In the genomic region with DNA sequence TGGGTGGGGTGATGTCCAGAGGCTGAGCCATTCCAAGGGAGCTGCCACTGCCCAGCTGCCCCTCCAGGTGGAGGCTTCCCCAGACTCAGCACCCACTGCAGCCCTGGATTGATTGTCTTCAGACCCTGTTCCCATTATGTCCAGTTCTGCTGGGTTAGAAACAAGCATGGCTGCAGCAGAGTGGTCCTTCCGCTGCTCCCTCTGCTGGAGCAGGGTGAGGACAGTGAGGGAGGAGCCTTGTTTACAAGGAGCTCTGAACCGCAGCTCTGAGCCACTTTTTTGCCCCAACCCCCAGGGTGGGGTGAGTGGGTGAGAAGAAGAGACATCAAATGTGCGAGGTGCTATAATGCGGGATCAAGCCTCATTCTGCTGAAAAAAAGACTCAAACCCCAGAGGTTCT, we compare ENCODE assay signal across 16 cellular contexts. TPM values are rescaled to one million over a fixed set of nuclear protein-coding genes. Genes with fewer than 3 reads are reported as not detected.
A peak's percentile ranks its signal among the peaks of the same experiment; 100 is the strongest.
DNase-seq lines count a peak whose midpoint lies in the region; ATAC-seq and TF ChIP-seq lines count a peak whose summit lies in the region.
"Had no signal": no experiment of that assay in that cellular context is flagged by ENCODE, and none has a peak within 500 bp of the region (broad histone marks: within the 10 kb centered on the region; RNA-seq: fewer than 3 reads in every experiment).

No MANE protein-coding gene starts in this region.

- H3K79me2 ChIP-seq in HCT116 (ENCODE audit: insufficient read depth, low read length): no peaks in the 10 kb centered on the region

- no peak overlapping the region for H2AFZ ChIP-seq in HCT116 (ENCODE audit: low read depth, low read length, poor library complexity, severe bottlenecking)

- TF ChIP-seq CTCF in AG04450 (IDR thresholded peaks at IDR 0.05; ENCODE audit: low read depth, low read length): peak; percentile 47
- TF ChIP-seq CTCF in HCT116 (IDR thresholded peaks at IDR 0.05 in 2 of 3, conservative IDR thresholded peaks at IDR 0.05 in 1 of 3; ENCODE audit: borderline replicate concordance in 1 of 3, insufficient read depth in 1 of 3, low read depth in 2 of 3, low read length in 2 of 3): peak; percentile 19 to 47 (median 37); a peak in 3 of 6 replicates
- peak; percentile 34 for TF ChIP-seq CTCF in VCaP (conservative IDR thresholded peaks at IDR 0.05)
- no peak for TF ChIP-seq CTCF in right atrium auricular region (IDR thresholded peaks at IDR 0.05)

- H3K36me3 ChIP-seq in HCT116 (ENCODE audit: control insufficient read depth in 1 of 2, insufficient read depth in 2 of 2, low read length in 2 of 2) (no peaks in the 10 kb centered on the region), right atrium auricular region (peaks cover 67% of the 10 kb centered on the region)
- H3K36me3 ChIP-seq: stomach had no signal

- CTCF ChIA-PET in AG04450 (lab: Charles Lee) (interaction anchor here (0.5 to 1.1 kb wide), 8 partner anchors 10 to 121 kb away, joined by 3 to 7 read pairs (median 4); no protein-coding TSS in a partner anchor), HCT116 (lab: Charles Lee) (interaction anchor here (0.5 to 2.5 kb wide), 5 partner anchors 11 to 121 kb away, joined by 3 to 10 read pairs (median 4); no protein-coding TSS in a partner anchor)

- no peak overlapping the region for H3K27ac ChIP-seq in AG04450 (ENCODE audit: low read depth, low read length)
- H3K27ac ChIP-seq in HCT116 (ENCODE audit: low read depth, low read length): no peak overlapping the region
- H3K27ac ChIP-seq in VCaP: no peak overlapping the region
- H3K27ac ChIP-seq in right atrium auricular region: peak overlapping the region; percentile 89 to 92
- H3K27ac ChIP-seq: C4-2B, coronary artery, stomach had no signal

- POLR2A ChIA-PET in AG04450 (lab: Yijun Ruan, JAX): no interaction called here
- POLR2A ChIA-PET in HCT116 (lab: Charles Lee): interaction anchor here (1.0 kb wide), 1 partner anchor 115 kb away, joined by 5 read pairs; no protein-coding TSS in a partner anchor

- RAD21 ChIA-PET in HCT116 (lab: Charles Lee; ENCODE audit: low non-redundant PET in 1 of 2, low total read pairs in 2 of 2, uncharacterized antibody in 2 of 2, unreplicated experiment in 2 of 2): no interaction called here

- H3K4me3 ChIP-seq in AG04450 (ENCODE audit: low read depth, low read length) (no peak overlapping the region), HCT116 (replicated peaks in 1 of 2; ENCODE audit: low read depth in 1 of 2, low read length in 2 of 2) (no peak overlapping the region), right atrium auricular region (peak overlapping the region; percentile 55 to 85)
- H3K4me3 ChIP-seq: coronary artery, stomach had no signal

- H3K4me2 ChIP-seq in HCT116 (ENCODE audit: low read length): no peak overlapping the region

- no peak for TF ChIP-seq POLR2A in HCT116 (IDR thresholded peaks at IDR 0.05; ENCODE audit: borderline replicate concordance, extremely low read depth, insufficient read depth, insufficient read length)

- peak; percentile 46 for ATAC-seq in HCT116

- H3K9me2 ChIP-seq in HCT116 (ENCODE audit: insufficient read depth): no peaks in the 10 kb centered on the region

- H4K20me1 ChIP-seq in HCT116 (ENCODE audit: insufficient read depth): no peaks in the 10 kb centered on the region

- peaks cover 5 to 25% of the 10 kb centered on the region in 2 experiments; a peak in 3 of 4 replicates for H3K4me1 ChIP-seq in HCT116 (ENCODE audit: control insufficient read depth in 1 of 2, insufficient read depth in 2 of 2, low read length in 2 of 2)
- H3K4me1 ChIP-seq in right atrium auricular region: peaks cover 0 to 43% of the 10 kb centered on the region in 2 donors

- intact Hi-C loops in HCT116 (cut with micrococcal nuclease) (no loop called here), head of caudate nucleus (cut with DNase I) (no loop called here)

- peaks cover 47% of the 10 kb centered on the region for H3K27me3 ChIP-seq in AG04450 (ENCODE audit: control insufficient read depth, insufficient read depth, low read length)
- H3K27me3 ChIP-seq in HCT116 (ENCODE audit: insufficient read depth, low read length): peaks cover 8% of the 10 kb centered on the region; the same call in 1 of the 2 replicates
- no peaks in the 10 kb centered on the region for H3K27me3 ChIP-seq in right atrium auricular region

- no TSS peak for BruUV-seq in HCT116 (replicated peaks; lab: Mats Ljungman, UMichigan)

- H3K9ac ChIP-seq in HCT116 (ENCODE audit: low read length): no peak overlapping the region

- DNase-seq in AG04450 (ENCODE audit: low read depth, low spot score) (no peak), HCT116 (ENCODE audit: low read depth, low spot score) (no peak), right atrium auricular region (ENCODE audit: low spot score) (no peak), germinal center (ENCODE audit: low spot score) (no peak), head of caudate nucleus (no peak), islet precursor cell (no peak)
- DNase-seq in activated CD4-positive, CD25-positive, alpha-beta regulatory T cell treated with anti-CD3 and anti-CD28 coated beads, Interleukin-2, amount 50 U/mL, for 72 hours: no peak
- DNase-seq: GDM1, H7, kidney glomerular epithelial cell, retina, SHP77 treated with DMSO at 0.1 percent for 48 hours, stomach had no signal

- peaks cover 4% of the 10 kb centered on the region for H3K9me3 ChIP-seq in AG04450 (ENCODE audit: control insufficient read depth, insufficient read depth, low read length)
- H3K9me3 ChIP-seq in HCT116 (ENCODE audit: control insufficient read depth in 1 of 2, insufficient read depth in 1 of 2, low read depth in 1 of 2, low read length in 2 of 2): no peaks in the 10 kb centered on the region
- H3K9me3 ChIP-seq in right atrium auricular region: no peaks in the 10 kb centered on the region
- H3K9me3 ChIP-seq: stomach had no signal

- no peak for TF ChIP-seq RAD21 in HCT116 (IDR thresholded peaks at IDR 0.05; ENCODE audit: low read depth)

TF ChIP-seq in HCT116, 20 proteins besides CTCF, POLR2A, EP300 and RAD21:
- no peak for TF ChIP-seq SP1 (IDR thresholded peaks at IDR 0.05; ENCODE audit: low read depth)
- TF ChIP-seq FOSL1 (IDR thresholded peaks at IDR 0.05; ENCODE audit: low read depth): no peak
- TF ChIP-seq ZNF274 (IDR thresholded peaks at IDR 0.05; ENCODE audit: low read depth, low read length): no peak
- no peak for TF ChIP-seq POLR2AphosphoS5 (IDR thresholded peaks at IDR 0.05; ENCODE audit: low read depth, low read length)

RNA-seq across cellular contexts. Expression of a gene that starts 2.3 kb away (rescaled TPM):
- 1.6 and 2.3 TPM in 2 replicates for polyA plus RNA-seq in AG04450 (2011; rRNA removed)
- 0.28 and 0.96 TPM in 2 replicates for polyA minus RNA-seq in AG04450 (2011; rRNA and poly(A)+ RNA removed)
- total RNA-seq in HCT116 (2021; ENCODE audit: unreplicated experiment) (2.0 TPM), right atrium auricular region (over 10,000 TPM in 1 of 2 donors, 1,000 to 10,000 TPM in 1; 4,112 to 12,321 TPM)
- polyA plus RNA-seq in HCT116 (2012): 0.39 and 1.00 TPM in 2 replicates

RNA-seq across cellular contexts. Expression of a gene that starts 24.0 kb away (rescaled TPM):
- polyA plus RNA-seq in AG04450 (2011; rRNA removed): 0.04 and 0.09 TPM in 2 replicates
- polyA minus RNA-seq in AG04450 (2011; rRNA and poly(A)+ RNA removed): 1.00 TPM in 1 of 2 replicates, not detected in the other
- total RNA-seq in HCT116 (2021; ENCODE audit: unreplicated experiment): 56.1 TPM
- polyA plus RNA-seq in HCT116 (2012): 36.1 and 45.8 TPM in 2 replicates
- total RNA-seq in right atrium auricular region: 1 to 10 TPM; 1.4 to 8.8 TPM

RNA-seq across cellular contexts. Expression of a gene that starts 46.4 kb away (rescaled TPM):
- polyA plus RNA-seq in AG04450 (2011; rRNA removed): not detected in 2 replicates
- polyA minus RNA-seq in AG04450 (2011; rRNA and poly(A)+ RNA removed): not detected in 2 replicates
- total RNA-seq in HCT116 (2021; ENCODE audit: unreplicated experiment) (not detected), right atrium auricular region (100 to 1,000 TPM in 1 of 2 donors, 10 to 100 TPM in 1; 17.5 to 177 TPM)
- 0.49 and 0.90 TPM in 2 replicates for polyA plus RNA-seq in HCT116 (2012)
- total RNA-seq: stomach had no signal

Comparison
In these comparisons a context has a peak if more than half of its experiments do, and no peak if none do; other contexts are left out.
1. H3K27ac ChIP-seq: peak in right atrium auricular region (2 of 2); none in AG04450 (single experiment), HCT116 (single experiment) and VCaP (single experiment).
2. H3K4me3 ChIP-seq: peak in right atrium auricular region (2 of 2); none in AG04450 (single experiment) and HCT116 (0 of 2).
3. CTCF ChIP-seq: peak in AG04450 (single experiment), HCT116 (3 of 3) and VCaP (single experiment); none in right atrium auricular region (0 of 2).
4. RNA of a gene that starts 2.3 kb away (total RNA-seq): 4,112 to 12,321 TPM in right atrium auricular region; 2.0 TPM in HCT116 (single experiment); every median in the first group is over 1,000 times any median in the second.
5. RNA of a gene that starts 46.4 kb away (total RNA-seq): 17.5 to 177 TPM in right atrium auricular region; not detected in HCT116 (single experiment); every median in the first group is over 10 times any median in the second.